10 cellular contexts compared by ENCODE assay signal in genomic region chr15:85620321-85621044, GRCh38.
DNase-seq lines count a peak whose midpoint lies in the region; ATAC-seq and TF ChIP-seq lines count a peak whose summit lies in the region.
"Had no signal": no experiment of that assay in that cellular context is flagged by ENCODE, and none has a peak within 500 bp of the region (broad histone marks: within the 10 kb centered on the region; RNA-seq: fewer than 3 reads in every experiment).

No MANE protein-coding gene starts in this region.

- intact Hi-C loops in sciatic nerve (cut with DNase I) = no loop called here

- peaks cover 9% of the 10 kb centered on the region for H3K36me3 Mint-ChIP-seq in stimulated activated memory B cell treated with anti-CD40 and anti-IgM and Interleukin-4, amounts not matched to agents 10 μg/mL and 1 μg/mL and 100 μg/mL, for 72 hours

- no peak overlapping the region for H3K27ac Mint-ChIP-seq in stimulated activated memory B cell treated with anti-CD40 and anti-IgM and Interleukin-4, amounts not matched to agents 10 μg/mL and 1 μg/mL and 100 μg/mL, for 72 hours
- H3K27ac Mint-ChIP-seq: stimulated activated naive B cell treated with anti-CD40 and anti-IgM and Interleukin-4, amounts not matched to agents 10 μg/mL and 1 μg/mL and 100 μg/mL, for 72 hours had no signal

- H3K4me3 ChIP-seq in fibroblast of villous mesenchyme (ENCODE audit: low read depth, low read length) = peak overlapping the region; percentile 60

- H3K27me3 Mint-ChIP-seq in stimulated activated memory B cell treated with anti-CD40 and anti-IgM and Interleukin-4, amounts not matched to agents 10 μg/mL and 1 μg/mL and 100 μg/mL, for 72 hours = no peaks in the 10 kb centered on the region
- H3K27me3 Mint-ChIP-seq: stimulated activated naive B cell treated with anti-CD40 and anti-IgM and Interleukin-4, amounts not matched to agents 10 μg/mL and 1 μg/mL and 100 μg/mL, for 72 hours had no signal

- DNase-seq in ELR (ENCODE audit: low read depth) = peak; percentile 52
- DNase-seq in activated CD4-positive, alpha-beta T cell treated with anti-CD3 and anti-CD28 coated beads, Interleukin-2, amount 50 U/mL, for 48 hours = peak; percentile 28 to 42
- peak; percentile 81 for DNase-seq in fibroblast of villous mesenchyme (ENCODE audit: low read depth)
- DNase-seq in sciatic nerve (ENCODE audit: low spot score) = no peak
- DNase-seq in cerebellar nuclear complex (lab: John Stamatoyannopoulos, UW) = no peak
- DNase-seq in islet precursor cell = no peak
- DNase-seq: NCI-H446; stimulated activated naive B cell treated with anti-CD40 and anti-IgM and Interleukin-4, amounts not matched to agents 10 μg/mL and 1 μg/mL and 100 μg/mL, for 72 hours had no signal

- H3K9me3 Mint-ChIP-seq in stimulated activated memory B cell treated with anti-CD40 and anti-IgM and Interleukin-4, amounts not matched to agents 10 μg/mL and 1 μg/mL and 100 μg/mL, for 72 hours = no peaks in the 10 kb centered on the region
- H3K9me3 Mint-ChIP-seq: stimulated activated naive B cell treated with anti-CD40 and anti-IgM and Interleukin-4, amounts not matched to agents 10 μg/mL and 1 μg/mL and 100 μg/mL, for 72 hours had no signal

- ATAC-seq in sciatic nerve = peak; percentile 41
- no peak for ATAC-seq in HG03571 (IDR thresholded peaks at IDR 0.05; ENCODE audit: unreplicated experiment)
- no peak for ATAC-seq in stimulated activated memory B cell treated with anti-CD40 and anti-IgM and Interleukin-4, amounts not matched to agents 10 μg/mL and 1 μg/mL and 100 μg/mL, for 72 hours
- ATAC-seq: stimulated activated naive B cell treated with anti-CD40 and anti-IgM and Interleukin-4, amounts not matched to agents 10 μg/mL and 1 μg/mL and 100 μg/mL, for 72 hours had no signal

- H3K4me1 Mint-ChIP-seq in stimulated activated memory B cell treated with anti-CD40 and anti-IgM and Interleukin-4, amounts not matched to agents 10 μg/mL and 1 μg/mL and 100 μg/mL, for 72 hours = peaks cover 41% of the 10 kb centered on the region

- no peak for TF ChIP-seq CTCF in fibroblast of villous mesenchyme (IDR thresholded peaks at IDR 0.05; ENCODE audit: insufficient read depth, low read depth, low read length)

- no peak overlapping the region for H3K4me3 Mint-ChIP-seq in stimulated activated memory B cell treated with anti-CD40 and anti-IgM and Interleukin-4, amounts not matched to agents 10 μg/mL and 1 μg/mL and 100 μg/mL, for 72 hours
- H3K4me3 Mint-ChIP-seq: stimulated activated naive B cell treated with anti-CD40 and anti-IgM and Interleukin-4, amounts not matched to agents 10 μg/mL and 1 μg/mL and 100 μg/mL, for 72 hours had no signal

Comparison
In these comparisons a context has a peak if more than half of its experiments do, and no peak if none do; other contexts are left out.
1. DNase-seq: peak in ELR (single experiment), activated CD4-positive, alpha-beta T cell treated with anti-CD3 and anti-CD28 coated beads, Interleukin-2, amount 50 U/mL, for 48 hours (2 of 2) and fibroblast of villous mesenchyme (single experiment); none in sciatic nerve (single experiment), cerebellar nuclear complex (0 of 2) and islet precursor cell (single experiment).